ENCODE assay signal across 8 cellular contexts in the genomic region with DNA sequence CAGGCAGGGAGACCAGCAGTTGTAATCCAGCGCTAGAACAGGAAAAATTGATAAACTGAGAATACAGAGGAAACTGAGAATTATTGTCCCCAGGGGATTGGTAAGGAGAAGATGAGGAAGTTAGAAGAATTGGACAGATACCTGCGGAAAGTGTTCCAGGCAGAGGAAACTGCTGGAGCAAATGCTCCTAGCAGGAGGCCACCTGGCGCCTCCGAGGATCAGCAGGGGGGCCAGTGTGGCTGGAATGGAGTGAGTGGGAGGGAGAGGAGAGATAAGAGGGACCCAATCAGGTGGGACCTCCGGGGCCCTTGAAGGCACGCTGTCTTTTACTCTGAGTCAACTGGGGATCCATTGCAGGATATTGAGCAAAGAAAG. TPM values are rescaled to one million over a fixed set of nuclear protein-coding genes. Genes with fewer than 3 reads are reported as not detected.
DNase-seq lines count a peak whose midpoint lies in the region; ATAC-seq, FAIRE-seq and TF ChIP-seq lines count a peak whose summit lies in the region.

No MANE protein-coding gene starts in this region.

- no peak overlapping the region for H3K9ac ChIP-seq in H9 (ENCODE audit: extremely low read depth, insufficient read length, low read length)

- no peak overlapping the region for H2BK5ac ChIP-seq in H9 (ENCODE audit: insufficient read length, low read length)

- CTCF ChIA-PET in A549 (lab: Yijun Ruan, JAX) = interaction anchor here (0.7 to 2.7 kb wide), 7 partner anchors 8 to 133 kb away, joined by 3 to 16 read pairs (median 3); no protein-coding TSS in a partner anchor

- no peak overlapping the region for H4K91ac ChIP-seq in H9 (ENCODE audit: insufficient read length, low read depth, low read length)

- POLR2A ChIA-PET in A549 (lab: Yijun Ruan, JAX) = interaction anchor here (1.0 kb wide), 1 partner anchor 94 kb away, joined by 3 read pairs; no protein-coding TSS in a partner anchor

- H2BK15ac ChIP-seq in H9 (ENCODE audit: low read depth, low read length) = no peak overlapping the region

- peaks cover 28 to 33% of the 10 kb centered on the region in 2 experiments for H3K4me1 Mint-ChIP-seq in H9

- H3K23me2 ChIP-seq in H9 (ENCODE audit: insufficient read length, low read depth, low read length, poor library complexity, severe bottlenecking) = peaks cover 15% of the 10 kb centered on the region

- peaks cover 17% of the 10 kb centered on the region for H3K4me1 ChIP-seq in A549
- no peaks in the 10 kb centered on the region for H3K4me1 ChIP-seq in H9 (ENCODE audit: insufficient read depth, low read length)
- peaks cover 32 to 53% of the 10 kb centered on the region in 2 donors for H3K4me1 ChIP-seq in adrenal gland (replicated peaks in 1 of 2)
- H3K4me1 ChIP-seq in tibial artery = peaks cover 0 to 45% (median 25%) of the 10 kb centered on the region in 4 donors

- H3K9me3 Mint-ChIP-seq in H9 = no peaks in the 10 kb centered on the region

- H3K18ac ChIP-seq in H9 (ENCODE audit: insufficient read length, low read depth, low read length) = no peak overlapping the region

- no peak overlapping the region for H2AK5ac ChIP-seq in H9 (ENCODE audit: insufficient read length, low read length)

- H4K5ac ChIP-seq in H9 (ENCODE audit: insufficient read length, low read depth, low read length) = no peak overlapping the region

- H3K4me3 Mint-ChIP-seq in H9 = peak overlapping the region; percentile 77 to 85

- no peak overlapping the region for H3T11ph ChIP-seq in H9 (ENCODE audit: low read length)

- H2BK20ac ChIP-seq in H9 (ENCODE audit: low read depth, low read length, poor library complexity, severe bottlenecking) = no peak overlapping the region

- no peaks in the 10 kb centered on the region; the same call in 1 of the 2 replicates for H3K79me2 ChIP-seq in H9 (ENCODE audit: insufficient read depth, low read length)

- no peak for FAIRE-seq in A549 (lab: Jason Lieb, UNC)

- no peak; a peak in 1 of 6 replicates for ATAC-seq in A549
- ATAC-seq in HG02610 (IDR thresholded peaks at IDR 0.05; ENCODE audit: unreplicated experiment) = no peak

- H3K27ac ChIP-seq in A549 (peak overlapping the region; percentile 83 to 92), H9 (ENCODE audit: insufficient read length, low read depth, low read length) (no peak overlapping the region), adrenal gland (peak overlapping the region in 4 of 5 donors; percentile 53 to 96 (median 78)), tibial artery (peak overlapping the region; percentile 92)

- TF ChIP-seq EP300 in A549 (IDR thresholded peaks at IDR 0.05) = no peak

- intact Hi-C loops in adrenal gland (cut with DNase I) = no loop called here
- intact Hi-C loops in tibial artery (cut with DNase I; ENCODE audit: low total_unique reads) = no loop called here

- H3K9me3 ChIP-seq in A549 = no peaks in the 10 kb centered on the region
- no peaks in the 10 kb centered on the region for H3K9me3 ChIP-seq in H9 (ENCODE audit: control insufficient read depth, low read depth, low read length)
- H3K9me3 ChIP-seq in adrenal gland (replicated peaks in 1 of 3) = no peaks in the 10 kb centered on the region
- H3K9me3 ChIP-seq in tibial artery = no peaks in the 10 kb centered on the region

- peak overlapping the region; percentile 65 for H3K4me3 ChIP-seq in A549
- peak overlapping the region in 2 of 4 donors; percentile 51 to 94 for H3K4me3 ChIP-seq in adrenal gland
- H3K4me3 ChIP-seq in tibial artery = peak overlapping the region; percentile 70 to 89

- no peak overlapping the region for H2BK12ac ChIP-seq in H9 (ENCODE audit: insufficient read length, low read depth, low read length)

- no peak overlapping the region for H2BK120ac ChIP-seq in H9 (ENCODE audit: low read depth, low read length, poor library complexity, severe bottlenecking)

- H3K4me2 ChIP-seq in A549 = peak overlapping the region; percentile 99
- peak overlapping the region; percentile 70 for H3K4me2 ChIP-seq in H9 (ENCODE audit: insufficient read depth, insufficient read length, low read length)

- H3K27me3 Mint-ChIP-seq in H9 (ENCODE audit: low read depth) = peaks cover 12% of the 10 kb centered on the region; the same call in 1 of the 2 replicates

- H3K23ac ChIP-seq in H9 (ENCODE audit: insufficient read length, low read depth, low read length) = no peak overlapping the region

- H3K36me3 ChIP-seq in adrenal gland (replicated peaks in 1 of 2) (no peaks in the 10 kb centered on the region), tibial artery (no peaks in the 10 kb centered on the region)

- DNase-seq in A549 (ENCODE audit: low read depth in 1 of 2, low spot score in 1 of 2) = no peak
- peak; percentile 59 for DNase-seq in H9
- DNase-seq in adrenal gland = peak in 6 of 7 donors; percentile 33 to 62 (median 40)
- peak; percentile 10 for DNase-seq in kidney tubule cell (ENCODE audit: low spot score)
- no peak for DNase-seq in tibial artery
- DNase-seq in amniotic stem cell (lab: John Stamatoyannopoulos, UW) = no peak
- no peak for DNase-seq in putamen (ENCODE audit: low spot score)

- no peak overlapping the region for H3K56ac ChIP-seq in H9 (ENCODE audit: insufficient read length, low read depth, low read length)

- H4K8ac ChIP-seq in H9 (replicated peaks; ENCODE audit: insufficient read length, low read depth, low read length) = no peak overlapping the region

- 55% methylated on average over 6 of the region's 6 CpGs for WGBS in A549 (ENCODE audit: missing lambda C conversion rate)
- no CpG with 5 or more reads among the region's 6 CpGs for WGBS in H9 (ENCODE audit: extremely low coverage, insufficient read length, low lambda C conversion rate)
- 4 to 7% (median 5%) methylated on average over 6 of the region's 6 CpGs for WGBS in adrenal gland, 4 donors

- H3K27ac Mint-ChIP-seq in H9 = peak overlapping the region in 1 of 3 experiments; percentile 76; a peak in 1 of 7 replicates

- H3K79me1 ChIP-seq in H9 (ENCODE audit: insufficient read depth, low read depth, low read length, poor library complexity, severe bottlenecking) = no peaks in the 10 kb centered on the region

- TF ChIP-seq POLR2A in A549 (IDR thresholded peaks at IDR 0.05; ENCODE audit: low read length) = no peak
- TF ChIP-seq POLR2A in adrenal gland (IDR thresholded peaks at IDR 0.05) = no peak

- peak overlapping the region; percentile 11; the same call in 1 of the 2 replicates for H3K14ac ChIP-seq in H9 (ENCODE audit: insufficient read depth, low read length)

- TF ChIP-seq CTCF in A549 (IDR thresholded peaks at IDR 0.05) (no peak), H9 (conservative IDR thresholded peaks at IDR 0.05) (no peak), adrenal gland (IDR thresholded peaks at IDR 0.05) (no peak), tibial artery (IDR thresholded peaks at IDR 0.05) (no peak)

- H3K36me3 Mint-ChIP-seq in H9 (ENCODE audit: insufficient read depth in 1 of 3, low read depth in 3 of 3) = no peaks in the 10 kb centered on the region

- H3K4ac ChIP-seq in H9 (ENCODE audit: low read depth, low read length) = no peak overlapping the region

- TF ChIP-seq RAD21 in A549 (conservative IDR thresholded peaks at IDR 0.05 in 1 of 2, IDR thresholded peaks at IDR 0.05 in 1 of 2) = no peak

- H2AFZ ChIP-seq in H9 (ENCODE audit: low read length) = no peak overlapping the region

- H3K27me3 ChIP-seq in H9 (ENCODE audit: insufficient read depth, low read length) (no peaks in the 10 kb centered on the region), adrenal gland (no peaks in the 10 kb centered on the region), tibial artery (no peaks in the 10 kb centered on the region)

- no peaks in the 10 kb centered on the region for H4K20me1 ChIP-seq in H9 (ENCODE audit: control insufficient read depth, insufficient read depth, insufficient read length)

TF ChIP-seq in A549, 52 proteins besides CTCF, POLR2A, EP300 and RAD21:
- TF ChIP-seq CEBPB (IDR thresholded peaks at IDR 0.05) = no peak
- TF ChIP-seq RCOR1 (IDR thresholded peaks at IDR 0.05; ENCODE audit: low read depth, low read length) = no peak
- TF ChIP-seq CHD4 (IDR thresholded peaks at IDR 0.05; ENCODE audit: borderline replicate concordance) = no peak
- no peak for TF ChIP-seq TP53 (CRISPR knock-in tag; IDR thresholded peaks at IDR 0.05)
- TF ChIP-seq, protein P1, sequence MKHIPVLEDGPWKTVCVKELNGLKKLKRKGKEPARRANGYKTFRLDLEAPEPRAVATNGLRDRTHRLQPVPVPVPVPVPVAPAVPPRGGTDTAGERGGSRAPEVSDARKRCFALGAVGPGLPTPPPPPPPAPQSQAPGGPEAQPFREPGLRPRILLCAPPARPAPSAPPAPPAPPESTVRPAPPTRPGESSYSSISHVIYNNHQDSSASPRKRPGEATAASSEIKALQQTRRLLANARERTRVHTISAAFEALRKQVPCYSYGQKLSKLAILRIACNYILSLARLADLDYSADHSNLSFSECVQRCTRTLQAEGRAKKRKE (CRISPR knock-in tag; IDR thresholded peaks at IDR 0.05; ENCODE audit: low read depth) = no peak
- no peak for TF ChIP-seq HOXB5 (CRISPR knock-in tag; IDR thresholded peaks at IDR 0.05)
- no peak for TF ChIP-seq CHD2 (IDR thresholded peaks at IDR 0.05; ENCODE audit: low read length, partially characterized antibody)

RNA-seq across cellular contexts. Expression of a gene that starts 0.7 kb away (rescaled TPM):
- 32.4 and 34.9 TPM in 2 replicates for polyA plus RNA-seq in A549 (2011; rRNA removed)
- 25.2 and 30.8 TPM in 2 replicates for polyA plus RNA-seq in A549 (2012; cell fraction: cytosol; rRNA removed)
- 29.6 and 37.0 TPM in 2 replicates for polyA plus RNA-seq in A549 (2012; cell fraction: nucleus; rRNA removed)
- polyA plus RNA-seq in A549 (2017; fragmentation: RNase III; extraction: RNeasy Plus Mini Kit Qiagen cat#74134 plus additional on column Dnase treatment) = 44.6 to 55.7 TPM (median 53.0 TPM) in 3 replicates
- 54.1 and 59.1 TPM in 2 replicates for polyA minus RNA-seq in A549 (2011; rRNA and poly(A)+ RNA removed)
- 93.2 and 98.7 TPM in 2 replicates for total RNA-seq in H9 (2021)
- 100 to 1,000 TPM; 144 to 382 (median 278) TPM for total RNA-seq in adrenal gland
- polyA plus RNA-seq in adrenal gland = 100 to 1,000 TPM; 115 to 176 (median 139) TPM

Comparison
In these comparisons a context has a peak if more than half of its experiments do, and no peak if none do; other contexts are left out.
1. DNase-seq: peak in H9 (single experiment), adrenal gland (6 of 7) and kidney tubule cell (single experiment); none in A549 (0 of 2), tibial artery (0 of 2), amniotic stem cell (single experiment) and putamen (single experiment).